ENCODE assay signal across 8 cellular contexts in genomic region chr10:6239213-6239991, GRCh38. TPM values are rescaled to one million over a fixed set of nuclear protein-coding genes. Genes with fewer than 3 reads are reported as not detected.
A peak's percentile ranks its signal among the peaks of the same experiment; 100 is the strongest.
DNase-seq lines count a peak whose midpoint lies in the region; ATAC-seq and TF ChIP-seq lines count a peak whose summit lies in the region.

No MANE protein-coding gene starts in this region.

- no peak overlapping the region for H3K4me2 ChIP-seq in trophoblast cell (ENCODE audit: low read length)

- peak overlapping the region; percentile 78 for H4K91ac ChIP-seq in trophoblast cell (ENCODE audit: low read depth, low read length)

- H3K9me3 ChIP-seq in trophoblast cell (ENCODE audit: insufficient read depth, low read depth, low read length): no peaks in the 10 kb centered on the region

- H2BK5ac ChIP-seq in trophoblast cell (ENCODE audit: low read depth, low read length, poor library complexity): peak overlapping the region; percentile 5

- H4K12ac ChIP-seq in trophoblast cell (ENCODE audit: low read depth, low read length): no peak overlapping the region

- no peak for ATAC-seq in HG02642 (IDR thresholded peaks at IDR 0.05; ENCODE audit: poor library complexity, unreplicated experiment)

- peak overlapping the region; percentile 78 for H3K27ac ChIP-seq in trophoblast cell (ENCODE audit: low read depth, low read length)

- no peak overlapping the region for H3K9ac ChIP-seq in trophoblast cell (ENCODE audit: low read length)

- H4K8ac ChIP-seq in trophoblast cell (ENCODE audit: low read depth, low read length): peak overlapping the region; percentile 43

- peaks cover 13 to 20% of the 10 kb centered on the region in 2 experiments for H3K36me3 ChIP-seq in trophoblast cell (ENCODE audit: control insufficient read depth in 1 of 2, insufficient read depth in 2 of 2, low read length in 2 of 2)

- H3K18ac ChIP-seq in trophoblast cell (ENCODE audit: low read length): peak overlapping the region; percentile 63

- peak overlapping the region; percentile 33 for H3K4ac ChIP-seq in trophoblast cell (ENCODE audit: low read depth, low read length)

- H2BK120ac ChIP-seq in trophoblast cell (ENCODE audit: insufficient read depth, low read length, poor library complexity): peak overlapping the region; percentile 50

- DNase-seq in DMS53 (lab: John Stamatoyannopoulos, UW) (peak; percentile 93), NAMALWA (ENCODE audit: low spot score) (peak; percentile 10), epithelial cell of esophagus (ENCODE audit: low read depth) (peak; percentile 100), trophoblast cell (peak; percentile 95 to 97), hippocampal formation (lab: John Stamatoyannopoulos, UW) (no peak), cerebellum (ENCODE audit: low spot score) (no peak)
- peak; percentile 36 for DNase-seq in activated CD8-positive, alpha-beta memory T cell treated with anti-CD3 and anti-CD28 coated beads for 1 hour (ENCODE audit: extremely low read depth in 1 of 2, low read depth in 1 of 2)

- H3K4me3 ChIP-seq in epithelial cell of esophagus (ENCODE audit: low read length) (no peak overlapping the region), trophoblast cell (ENCODE audit: low read depth, low read length) (no peak overlapping the region)

- H3K4me1 ChIP-seq in trophoblast cell (ENCODE audit: control insufficient read depth in 1 of 2, insufficient read depth in 2 of 2, low read length in 2 of 2): peaks cover 9 to 10% of the 10 kb centered on the region in 2 experiments

- H3K79me2 ChIP-seq in trophoblast cell (ENCODE audit: control insufficient read depth, insufficient read depth, low read length, poor library complexity): no peaks in the 10 kb centered on the region

- H2AK5ac ChIP-seq in trophoblast cell (ENCODE audit: low read length): peak overlapping the region; percentile 47

- no peak overlapping the region for H2AFZ ChIP-seq in trophoblast cell (ENCODE audit: insufficient read depth, low read length, poor library complexity)

- H3K14ac ChIP-seq in trophoblast cell (ENCODE audit: low read length): no peak overlapping the region

- H3K27me3 ChIP-seq in trophoblast cell (ENCODE audit: insufficient read depth, low read length): no peaks in the 10 kb centered on the region

- TF ChIP-seq CTCF in epithelial cell of esophagus (IDR thresholded peaks at IDR 0.05; ENCODE audit: insufficient read depth, low read depth, low read length, missing control alignments): no peak

- no peak overlapping the region for H3K23ac ChIP-seq in trophoblast cell (ENCODE audit: low read length)

- no CpG with 5 or more reads among the region's 15 CpGs for WGBS in trophoblast cell (ENCODE audit: extremely low coverage, insufficient coverage, insufficient read length)

- H3K79me1 ChIP-seq in trophoblast cell (ENCODE audit: low read length): peaks cover 9% of the 10 kb centered on the region

- peak overlapping the region; percentile 62 for H2BK12ac ChIP-seq in trophoblast cell (ENCODE audit: low read length)

RNA-seq across cellular contexts. Expression of gene PFKFB3, which starts 36.7 kb away (rescaled TPM):
- polyA plus RNA-seq in trophoblast cell (2013): 45.0 and 46.4 TPM in 2 replicates
- total RNA-seq in cerebellum: 27.0 TPM

Comparison
In these comparisons a context has a peak if more than half of its experiments do, and no peak if none do; other contexts are left out.
1. DNase-seq: peak in DMS53 (single experiment), NAMALWA (single experiment), activated CD8-positive, alpha-beta memory T cell treated with anti-CD3 and anti-CD28 coated beads for 1 hour (2 of 2), epithelial cell of esophagus (single experiment) and trophoblast cell (2 of 2); none in hippocampal formation (0 of 2) and cerebellum (single experiment).